ENCODE assay signal across 2 cellular contexts in genomic region chr1:113219828-113220227, GRCh38.
TF ChIP-seq lines count a peak whose summit lies in the region.

No MANE protein-coding gene starts in this region.

TF ChIP-seq in HepG2, 621 proteins besides CTCF, POLR2A, EP300 and RAD21:
- TF ChIP-seq ZNF7 (CRISPR knock-in tag; IDR thresholded peaks at IDR 0.05) (peak; percentile 64), ATAD3A (CRISPR knock-in tag; IDR thresholded peaks at IDR 0.05) (no peak), ZNF768 (CRISPR knock-in tag; IDR thresholded peaks at IDR 0.05) (no peak)
TF ChIP-seq in HepG2: peak in this region for 1.

TF ChIP-seq in H1, 55 proteins besides CTCF, POLR2A, EP300 and RAD21:
- no peak for TF ChIP-seq SIRT6 (IDR thresholded peaks at IDR 0.05; ENCODE audit: low read length)
- TF ChIP-seq EGR1 (IDR thresholded peaks at IDR 0.05; ENCODE audit: borderline replicate concordance, low read depth, low read length) = no peak
- TF ChIP-seq SIN3A (conservative IDR thresholded peaks at IDR 0.05 in 1 of 2, IDR thresholded peaks at IDR 0.05 in 1 of 2; ENCODE audit: low read depth in 1 of 2, low read length in 2 of 2) = no peak
- TF ChIP-seq CHD7 (IDR thresholded peaks at IDR 0.05; ENCODE audit: insufficient replicate concordance, low read length) = no peak
- no peak for TF ChIP-seq RNF2 (IDR thresholded peaks at IDR 0.05; ENCODE audit: borderline replicate concordance, low read depth, low read length, missing control alignments, poor library complexity, severe bottlenecking)
- TF ChIP-seq TAF1 (IDR thresholded peaks at IDR 0.05; ENCODE audit: low read depth, low read length) = no peak
TF ChIP-seq in H1: peak in this region for 0.
